In genomic region chrX:19902110-19902509, GRCh38 we compare ENCODE assay signal across 17 cellular contexts.
"Had no signal": no experiment of that assay in that cellular context is flagged by ENCODE, and none has a peak within 500 bp of the region (broad histone marks: within the 10 kb centered on the region; RNA-seq: fewer than 3 reads in every experiment).

No MANE protein-coding gene starts in this region.

- H3K27me3 ChIP-seq: body of pancreas, ovary, tibial nerve had no signal

- H3K27me3 Mint-ChIP-seq: activated CD4-positive, alpha-beta memory T cell treated with anti-CD3 and anti-CD28 coated beads for 36 hours; activated CD4-positive, alpha-beta T cell treated with anti-CD3 and anti-CD28 coated beads for 36 hours; activated naive CD4-positive, alpha-beta T cell treated with anti-CD3 and anti-CD28 coated beads, Interleukin-2, amount 50 U/mL, for 24 hours; memory B cell; naive thymus-derived CD4-positive, alpha-beta T cell had no signal

- H3K36me3 ChIP-seq: ovary, tibial nerve had no signal

- H3K9me3 ChIP-seq: body of pancreas, mucosa of descending colon, ovary, tibial nerve had no signal

- ATAC-seq: activated CD4-positive, alpha-beta T cell treated with anti-CD3 and anti-CD28 coated beads for 36 hours; activated T-cell treated with anti-CD3 and anti-CD28 coated beads, Interleukin-2, amount 50 U/mL, for 4 hours; body of pancreas; esophagus mucosa; mucosa of descending colon; naive thymus-derived CD4-positive, alpha-beta T cell had no signal

- H3K4me3 ChIP-seq: body of pancreas, mucosa of descending colon, ovary, tibial nerve had no signal

- H3K27ac ChIP-seq: body of pancreas, ovary, tibial nerve had no signal

- H3K36me3 Mint-ChIP-seq: activated CD4-positive, alpha-beta memory T cell treated with anti-CD3 and anti-CD28 coated beads for 36 hours; activated naive CD4-positive, alpha-beta T cell treated with anti-CD3 and anti-CD28 coated beads, Interleukin-2, amount 50 U/mL, for 24 hours; memory B cell; naive thymus-derived CD4-positive, alpha-beta T cell had no signal

- H3K9me3 Mint-ChIP-seq: activated CD4-positive, alpha-beta memory T cell treated with anti-CD3 and anti-CD28 coated beads for 36 hours; activated naive CD4-positive, alpha-beta T cell treated with anti-CD3 and anti-CD28 coated beads, Interleukin-2, amount 50 U/mL, for 24 hours; activated T-cell treated with anti-CD3 and anti-CD28 coated beads, Interleukin-2, amount 50 U/mL, for 4 hours; memory B cell; naive thymus-derived CD4-positive, alpha-beta T cell had no signal

- DNase-seq: activated CD4-positive, alpha-beta memory T cell treated with anti-CD3 and anti-CD28 coated beads for 36 hours; activated CD4-positive, alpha-beta T cell treated with anti-CD3 and anti-CD28 coated beads for 36 hours; activated effector memory CD4-positive, alpha-beta T cell treated with anti-CD3 and anti-CD28 coated beads, Interleukin-2, amount 50 U/mL, for 16 hours; activated T-cell treated with anti-CD3 and anti-CD28 coated beads, Interleukin-2, amount 50 U/mL, for 4 hours; body of pancreas; cerebellar nuclear complex; head of caudate nucleus; mucosa of descending colon; naive thymus-derived CD4-positive, alpha-beta T cell; ovary; stimulated activated CD4-positive, alpha-beta T cell treated with anti-CD3 and anti-CD28 coated beads, Interleukin-4, amount 100 ng/mL, for 24 hours; stimulated activated naive CD4-positive, alpha-beta T cell; T-helper 2 cell had no signal

- H3K27ac Mint-ChIP-seq: activated CD4-positive, alpha-beta memory T cell treated with anti-CD3 and anti-CD28 coated beads for 36 hours; activated CD4-positive, alpha-beta T cell treated with anti-CD3 and anti-CD28 coated beads for 36 hours; activated naive CD4-positive, alpha-beta T cell treated with anti-CD3 and anti-CD28 coated beads, Interleukin-2, amount 50 U/mL, for 24 hours; memory B cell; naive thymus-derived CD4-positive, alpha-beta T cell had no signal

- H3K4me3 Mint-ChIP-seq: activated CD4-positive, alpha-beta memory T cell treated with anti-CD3 and anti-CD28 coated beads for 36 hours; activated CD4-positive, alpha-beta T cell treated with anti-CD3 and anti-CD28 coated beads for 36 hours; activated naive CD4-positive, alpha-beta T cell treated with anti-CD3 and anti-CD28 coated beads, Interleukin-2, amount 50 U/mL, for 24 hours; activated T-cell treated with anti-CD3 and anti-CD28 coated beads, Interleukin-2, amount 50 U/mL, for 4 hours; memory B cell; naive thymus-derived CD4-positive, alpha-beta T cell had no signal

- H3K4me1 ChIP-seq: body of pancreas, tibial nerve had no signal
